In genomic region chr1:22025368-22026154, GRCh38 we compare ENCODE assay signal across 8 cellular contexts. TPM values are rescaled to one million over a fixed set of nuclear protein-coding genes. Genes with fewer than 3 reads are reported as not detected.
DNase-seq lines count a peak whose midpoint lies in the region; ATAC-seq and TF ChIP-seq lines count a peak whose summit lies in the region.

No MANE protein-coding gene starts in this region.

- no peaks in the 10 kb centered on the region for H3K27me3 ChIP-seq in BE2C

- peak overlapping the region; percentile 84 for H3K4me3 ChIP-seq in BE2C (ENCODE audit: low read depth, low read length)

- DNase-seq in BE2C (peak; percentile 67), NCI-H524 treated with DMSO at 0.1 percent for 48 hours (lab: John Stamatoyannopoulos, UW) (peak; percentile 72), left colon (peak; percentile 88 to 90)
- DNase-seq in activated CD4-positive, alpha-beta T cell treated with anti-CD3 and anti-CD28 coated beads for 4 hours = peak; percentile 91 to 93
- peak; percentile 71 to 88 (median 76) for DNase-seq in stimulated activated CD4-positive, alpha-beta T cell treated with anti-CD3 and anti-CD28 coated beads, Interleukin-1b, Interleukin-23, amount 100 ng/mL, for 24 hours (ENCODE audit: low read depth in 4 of 4, low spot score in 1 of 4)

- H3K4me1 ChIP-seq in BE2C = no peaks in the 10 kb centered on the region

- no peaks in the 10 kb centered on the region for H3K36me3 ChIP-seq in BE2C

- H3K27ac ChIP-seq in cingulate gyrus (ENCODE audit: low read depth, low read length) = peak overlapping the region; percentile 95

- no peaks in the 10 kb centered on the region for H3K9me3 ChIP-seq in BE2C

- ATAC-seq in GM19324 (IDR thresholded peaks at IDR 0.05; ENCODE audit: low FRiP score, unreplicated experiment) = peak; percentile 75
- ATAC-seq in HG03457 (IDR thresholded peaks at IDR 0.05; ENCODE audit: unreplicated experiment) = peak; percentile 44
- peak; percentile 85 for ATAC-seq in left colon

- no peak for TF ChIP-seq CTCF in BE2C (IDR thresholded peaks at IDR 0.05; ENCODE audit: low read depth, low read length)

- intact Hi-C loops in left colon (cut with DNase I, micrococcal nuclease) = no loop called here

RNA-seq across cellular contexts. Expression of gene CELA3A, which starts 24.1 kb away (rescaled TPM):
- not detected for polyA plus RNA-seq in BE2C (2012; ENCODE audit: insufficient read depth, insufficient read length, low read depth)
- total RNA-seq in left colon = 1 to 10 TPM; 1.1 to 2.1 TPM

RNA-seq across cellular contexts. Expression of gene CDC42, which starts 26.9 kb away (rescaled TPM):
- 79.7 TPM for polyA plus RNA-seq in BE2C (2012; ENCODE audit: insufficient read depth, insufficient read length, low read depth)
- total RNA-seq in left colon = 100 to 1,000 TPM; 269 to 323 TPM

RNA-seq across cellular contexts. Expression of gene CELA3B, which starts 48.7 kb away (rescaled TPM):
- not detected for polyA plus RNA-seq in BE2C (2012; ENCODE audit: insufficient read depth, insufficient read length, low read depth)
- 1 to 10 TPM in 1 of 2 donors, under 1 TPM in 1; 0.76 to 2.0 TPM for total RNA-seq in left colon

Comparison
In these comparisons a context has a peak if more than half of its experiments do, and no peak if none do; other contexts are left out.
1. Peak in every context shown above with its lines: DNase-seq, ATAC-seq, H3K4me3 ChIP-seq and H3K27ac ChIP-seq.